ENCODE assay signal across 9 cellular contexts in genomic region chr18:13377496-13377895, GRCh38.
DNase-seq lines count a peak whose midpoint lies in the region; ATAC-seq and TF ChIP-seq lines count a peak whose summit lies in the region.
"Had no signal": no experiment of that assay in that cellular context is flagged by ENCODE, and none has a peak within 500 bp of the region (broad histone marks: within the 10 kb centered on the region; RNA-seq: fewer than 3 reads in every experiment).

No MANE protein-coding gene starts in this region.

- DNase-seq in activated naive CD4-positive, alpha-beta T cell treated with anti-CD3 and anti-CD28 coated beads, Interleukin-2, amount 10 ng/mL, durations not matched to agents 7 days and 5 days, result peak; percentile 33
- DNase-seq in activated naive CD4-positive, alpha-beta T cell treated with anti-CD3 and anti-CD28 coated beads, Interleukin-2, amount 50 U/mL, for 16 hours, result no peak
- DNase-seq in RPMI7951 (ENCODE audit: low read depth) (peak; percentile 75), progenitor cell of endocrine pancreas (ENCODE audit: low spot score, unreplicated experiment) (no peak), HuH-7 (ENCODE audit: low spot score) (no peak)
- DNase-seq in central memory CD4-positive, alpha-beta T cell, result peak; percentile 50
- DNase-seq in stimulated activated effector memory CD8-positive, alpha-beta T cell treated with anti-CD3 and anti-CD28 coated beads, Interleukin-12 subunit alpha, Interleukin-12 subunit beta, amount 100 ng/mL, for 72 hours (ENCODE audit: low spot score in 2 of 2), result no peak

- peaks cover 84% of the 10 kb centered on the region for H3K4me1 Mint-ChIP-seq in activated naive CD4-positive, alpha-beta T cell treated with anti-CD3 and anti-CD28 coated beads, Interleukin-2, amount 10 ng/mL, durations not matched to agents 7 days and 5 days
- H3K4me1 Mint-ChIP-seq in stimulated activated effector memory CD8-positive, alpha-beta T cell treated with anti-CD3 and anti-CD28 coated beads, Interleukin-12 subunit alpha, Interleukin-12 subunit beta, amount 100 ng/mL, for 72 hours, result peaks cover 59% of the 10 kb centered on the region
- H3K4me1 Mint-ChIP-seq in progenitor cell of endocrine pancreas (ENCODE audit: low read depth), result no peaks in the 10 kb centered on the region

- peak overlapping the region; percentile 75 for H3K27ac Mint-ChIP-seq in activated naive CD4-positive, alpha-beta T cell treated with anti-CD3 and anti-CD28 coated beads, Interleukin-2, amount 10 ng/mL, durations not matched to agents 7 days and 5 days
- H3K27ac Mint-ChIP-seq in stimulated activated effector memory CD8-positive, alpha-beta T cell treated with anti-CD3 and anti-CD28 coated beads, Interleukin-12 subunit alpha, Interleukin-12 subunit beta, amount 100 ng/mL, for 72 hours, result peak overlapping the region; percentile 88
- H3K27ac Mint-ChIP-seq in progenitor cell of endocrine pancreas, result no peak overlapping the region

- no peaks in the 10 kb centered on the region for H3K9me3 Mint-ChIP-seq in activated naive CD4-positive, alpha-beta T cell treated with anti-CD3 and anti-CD28 coated beads, Interleukin-2, amount 10 ng/mL, durations not matched to agents 7 days and 5 days
- H3K9me3 Mint-ChIP-seq in stimulated activated effector memory CD8-positive, alpha-beta T cell treated with anti-CD3 and anti-CD28 coated beads, Interleukin-12 subunit alpha, Interleukin-12 subunit beta, amount 100 ng/mL, for 72 hours, result no peaks in the 10 kb centered on the region
- no peaks in the 10 kb centered on the region for H3K9me3 Mint-ChIP-seq in progenitor cell of endocrine pancreas (ENCODE audit: low read depth)

- H3K27me3 Mint-ChIP-seq in activated naive CD4-positive, alpha-beta T cell treated with anti-CD3 and anti-CD28 coated beads, Interleukin-2, amount 10 ng/mL, durations not matched to agents 7 days and 5 days, result no peaks in the 10 kb centered on the region
- H3K27me3 Mint-ChIP-seq in progenitor cell of endocrine pancreas, result peaks cover 21% of the 10 kb centered on the region

- no peak for TF ChIP-seq CTCF in progenitor cell of endocrine pancreas (IDR thresholded peaks at IDR 0.05; ENCODE audit: unreplicated experiment)

- CTCF ChIA-PET in activated naive CD4-positive, alpha-beta T cell treated with anti-CD3 and anti-CD28 coated beads, Interleukin-2, amount 10 ng/mL, durations not matched to agents 7 days and 5 days (lab: Charles Lee), result interaction anchor here (0.6 to 2.0 kb wide), 3 partner anchors 60 to 197 kb away, joined by 3 to 5 read pairs (median 5); partner anchors contain the start of gene LDLRAD4

- H3K4me3 Mint-ChIP-seq in activated naive CD4-positive, alpha-beta T cell treated with anti-CD3 and anti-CD28 coated beads, Interleukin-2, amount 10 ng/mL, durations not matched to agents 7 days and 5 days, result no peak overlapping the region
- H3K4me3 Mint-ChIP-seq in stimulated activated effector memory CD8-positive, alpha-beta T cell treated with anti-CD3 and anti-CD28 coated beads, Interleukin-12 subunit alpha, Interleukin-12 subunit beta, amount 100 ng/mL, for 72 hours, result peak overlapping the region; percentile 41
- no peak overlapping the region for H3K4me3 Mint-ChIP-seq in progenitor cell of endocrine pancreas (ENCODE audit: low read depth)

- ATAC-seq in stimulated activated effector memory CD8-positive, alpha-beta T cell treated with anti-CD3 and anti-CD28 coated beads, Interleukin-12 subunit alpha, Interleukin-12 subunit beta, amount 100 ng/mL, for 72 hours, result peak; percentile 29
- ATAC-seq in GM19397 (IDR thresholded peaks at IDR 0.05; ENCODE audit: unreplicated experiment), result no peak
- ATAC-seq: HCT116 had no signal

- H3K36me3 Mint-ChIP-seq in activated naive CD4-positive, alpha-beta T cell treated with anti-CD3 and anti-CD28 coated beads, Interleukin-2, amount 10 ng/mL, durations not matched to agents 7 days and 5 days, result no peaks in the 10 kb centered on the region
- peaks cover 11% of the 10 kb centered on the region for H3K36me3 Mint-ChIP-seq in stimulated activated effector memory CD8-positive, alpha-beta T cell treated with anti-CD3 and anti-CD28 coated beads, Interleukin-12 subunit alpha, Interleukin-12 subunit beta, amount 100 ng/mL, for 72 hours
- no peaks in the 10 kb centered on the region for H3K36me3 Mint-ChIP-seq in progenitor cell of endocrine pancreas (ENCODE audit: insufficient read depth)

Comparison
In these comparisons a context has a peak if more than half of its experiments do, and no peak if none do; other contexts are left out.
1. DNase-seq: peak in activated naive CD4-positive, alpha-beta T cell treated with anti-CD3 and anti-CD28 coated beads, Interleukin-2, amount 10 ng/mL, durations not matched to agents 7 days and 5 days (single experiment), RPMI7951 (single experiment) and central memory CD4-positive, alpha-beta T cell (single experiment); none in activated naive CD4-positive, alpha-beta T cell treated with anti-CD3 and anti-CD28 coated beads, Interleukin-2, amount 50 U/mL, for 16 hours (single experiment), stimulated activated effector memory CD8-positive, alpha-beta T cell treated with anti-CD3 and anti-CD28 coated beads, Interleukin-12 subunit alpha, Interleukin-12 subunit beta, amount 100 ng/mL, for 72 hours (0 of 2), progenitor cell of endocrine pancreas (single experiment) and HuH-7 (single experiment).